13 cellular contexts compared by ENCODE assay signal in the genomic region with DNA sequence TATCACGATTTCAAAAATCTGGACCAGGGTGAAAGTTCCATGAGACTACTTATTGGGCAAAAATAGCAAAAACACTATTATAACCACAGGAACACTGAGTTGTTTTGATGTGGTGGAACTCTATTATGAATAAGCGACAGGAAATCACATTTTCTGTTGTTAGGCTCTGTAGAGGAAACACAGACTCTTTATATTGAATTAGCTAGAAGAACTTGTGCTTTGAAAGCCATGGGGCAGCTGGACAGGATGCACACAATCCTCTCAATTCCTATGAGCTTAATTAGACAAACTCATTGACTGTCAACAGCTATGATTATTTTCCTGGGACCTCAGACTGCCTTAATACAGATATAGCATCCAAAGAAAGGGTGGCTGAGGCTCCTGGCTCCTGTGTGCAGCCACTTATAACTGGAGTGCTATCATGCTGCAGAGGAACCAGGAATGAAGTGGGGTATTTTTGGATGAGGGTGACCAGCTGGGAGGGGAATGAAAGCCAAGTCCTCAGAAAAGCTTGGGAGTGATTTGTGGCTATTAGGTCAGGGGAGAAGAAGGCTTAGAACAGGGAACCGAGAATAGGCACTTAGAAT.
"Had no signal": no experiment of that assay in that cellular context is flagged by ENCODE, and none has a peak within 500 bp of the region (broad histone marks: within the 10 kb centered on the region; RNA-seq: fewer than 3 reads in every experiment).

No MANE protein-coding gene starts in this region.

- H3K27me3 ChIP-seq: ovary, tibial artery, vagina had no signal

- H3K27ac ChIP-seq: ovary, tibial artery, vagina had no signal

- DNase-seq: activated CD4-positive, alpha-beta T cell treated with anti-CD3 and anti-CD28 coated beads for 1 hour; activated CD4-positive, alpha-beta T cell treated with anti-CD3 and anti-CD28 coated beads, Interleukin-2, amount 50 U/mL, for 4 hours; activated naive CD4-positive, alpha-beta T cell treated with anti-CD3 and anti-CD28 coated beads, Interleukin-2, amount 10 ng/mL, durations not matched to agents 7 days and 5 days; activated T-cell treated with anti-CD3 and anti-CD28 coated beads, Interleukin-2, amount 50 U/mL, for 1 hour; midbrain; ovary; stimulated activated CD4-positive, alpha-beta T cell treated with anti-CD3 and anti-CD28 coated beads, Interleukin-15, amount 100 ng/mL, for 24 hours; stimulated activated CD4-positive, alpha-beta T cell treated with anti-CD3 and anti-CD28 coated beads, Interleukin-4, amount 100 ng/mL, for 1 hour; stimulated activated naive B cell treated with anti-CD40 and anti-IgM and Interleukin-4, amounts not matched to agents 10 μg/mL and 1 μg/mL and 100 μg/mL, for 72 hours; tibial artery had no signal

- H3K9me3 ChIP-seq: ovary, tibial artery, vagina had no signal

- H3K36me3 ChIP-seq: ovary, tibial artery, vagina had no signal

- H3K4me1 Mint-ChIP-seq: activated naive CD4-positive, alpha-beta T cell treated with anti-CD3 and anti-CD28 coated beads, Interleukin-2, amount 10 ng/mL, durations not matched to agents 7 days and 5 days; stimulated activated naive B cell treated with anti-CD40 and anti-IgM and Interleukin-4, amounts not matched to agents 10 μg/mL and 1 μg/mL and 100 μg/mL, for 72 hours had no signal

- H3K27ac Mint-ChIP-seq: activated naive CD4-positive, alpha-beta T cell treated with anti-CD3 and anti-CD28 coated beads, Interleukin-2, amount 10 ng/mL, durations not matched to agents 7 days and 5 days; activated T-helper 2 cell treated with anti-CD3 and anti-CD28 coated beads, Interferon-gamma antibody, Interleukin-2, Interleukin-4, amounts not matched to agents 10 μg/mL and 5 μg/mL and 100 μg/mL, durations not matched to agents 14 hours and 24 hours and 36 hours; stimulated activated naive B cell treated with anti-CD40 and anti-IgM and Interleukin-4, amounts not matched to agents 10 μg/mL and 1 μg/mL and 100 μg/mL, for 72 hours had no signal

- H3K27me3 Mint-ChIP-seq: activated naive CD4-positive, alpha-beta T cell treated with anti-CD3 and anti-CD28 coated beads, Interleukin-2, amount 10 ng/mL, durations not matched to agents 7 days and 5 days; stimulated activated naive B cell treated with anti-CD40 and anti-IgM and Interleukin-4, amounts not matched to agents 10 μg/mL and 1 μg/mL and 100 μg/mL, for 72 hours had no signal

- H3K4me3 Mint-ChIP-seq: activated naive CD4-positive, alpha-beta T cell treated with anti-CD3 and anti-CD28 coated beads, Interleukin-2, amount 10 ng/mL, durations not matched to agents 7 days and 5 days; stimulated activated naive B cell treated with anti-CD40 and anti-IgM and Interleukin-4, amounts not matched to agents 10 μg/mL and 1 μg/mL and 100 μg/mL, for 72 hours had no signal

- H3K4me3 ChIP-seq: lung, ovary, tibial artery, vagina had no signal

- H3K4me1 ChIP-seq: tibial artery, vagina had no signal

- ATAC-seq: stimulated activated naive B cell treated with anti-CD40 and anti-IgM and Interleukin-4, amounts not matched to agents 10 μg/mL and 1 μg/mL and 100 μg/mL, for 72 hours had no signal
